Comparison of ENCODE assay signal across 8 cellular contexts in the genomic region with DNA sequence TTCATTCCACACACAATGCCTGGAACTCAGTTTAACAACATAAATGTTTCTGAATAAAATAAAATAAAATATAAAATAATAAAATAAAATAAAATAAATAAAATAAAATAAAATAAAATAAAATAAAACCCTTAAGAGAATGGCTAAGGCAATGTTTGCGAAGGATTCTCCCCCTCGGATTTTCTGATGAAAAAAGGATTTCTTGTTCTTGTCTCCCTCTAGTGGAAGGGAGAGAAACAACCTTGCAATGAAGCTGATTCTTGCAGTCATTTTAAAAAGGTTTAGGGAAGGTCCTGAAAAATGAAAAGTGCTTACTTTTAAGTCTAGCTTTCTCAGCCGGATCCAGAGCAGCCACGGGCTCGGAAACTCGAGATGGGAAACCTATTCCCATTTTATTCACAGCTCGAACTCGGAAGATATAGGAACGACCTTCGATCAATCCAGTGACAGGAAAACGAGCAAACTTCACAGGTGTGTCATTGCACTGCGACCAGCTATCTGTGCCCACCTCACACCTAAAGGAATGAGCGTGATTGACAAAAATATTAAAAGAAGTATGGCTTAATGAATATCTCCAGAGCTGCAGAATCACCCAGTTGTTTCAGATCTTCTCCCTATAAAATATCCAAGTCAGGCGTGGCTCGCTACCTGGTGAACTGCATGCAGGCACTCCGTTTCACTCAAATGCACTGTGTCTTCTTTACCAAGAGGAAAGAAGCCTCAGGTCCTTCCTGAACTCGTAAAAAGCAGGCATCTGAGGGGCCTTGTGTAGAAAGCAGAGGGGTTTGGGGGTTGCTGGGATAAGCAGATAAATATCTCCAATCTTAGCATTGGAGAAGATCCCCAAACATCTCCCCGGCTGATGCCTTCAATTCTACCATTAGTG.
DNase-seq lines count a peak whose midpoint lies in the region; ATAC-seq, FAIRE-seq and TF ChIP-seq lines count a peak whose summit lies in the region.

No MANE protein-coding gene starts in this region.

- ATAC-seq in pancreas (peak; percentile 41 to 65 (median 54)), GM21528 (IDR thresholded peaks at IDR 0.05; ENCODE audit: low FRiP score, unreplicated experiment) (no peak), HG02759 (IDR thresholded peaks at IDR 0.05; ENCODE audit: unreplicated experiment) (no peak)

- H3K4me1 ChIP-seq in esophagus squamous epithelium, result peaks cover 0 to 10% (median 0%) of the 10 kb centered on the region in 3 donors
- H3K4me1 ChIP-seq in pancreas, result peaks cover 0 to 12% (median 7%) of the 10 kb centered on the region in 3 donors

- no peak overlapping the region for H3K27ac ChIP-seq in esophagus squamous epithelium
- no peak overlapping the region for H3K27ac ChIP-seq in pancreas

- H3K36me3 ChIP-seq in esophagus squamous epithelium (no peaks in the 10 kb centered on the region), pancreas (no peaks in the 10 kb centered on the region)

- no peaks in the 10 kb centered on the region for H3K27me3 ChIP-seq in esophagus squamous epithelium
- no peaks in the 10 kb centered on the region for H3K27me3 ChIP-seq in pancreas

- FAIRE-seq in pancreas (lab: Jason Lieb, UNC), result peak; percentile 96

- WGBS in esophagus squamous epithelium, 2 donors, result 48 to 54% methylated on average over 14 to 18 of the region's 18 CpGs
- WGBS in pancreas, 2 donors, result 53 to 58% methylated on average over 18 of the region's 18 CpGs

- no peaks in the 10 kb centered on the region for H3K9me3 ChIP-seq in esophagus squamous epithelium
- no peaks in the 10 kb centered on the region for H3K9me3 ChIP-seq in pancreas

- TF ChIP-seq CTCF in esophagus squamous epithelium (IDR thresholded peaks at IDR 0.05), result peak; percentile 43 to 73 (median 63)
- peak; percentile 43 to 74 (median 64) for TF ChIP-seq CTCF in pancreas (IDR thresholded peaks at IDR 0.05)

- no peak for TF ChIP-seq POLR2A in esophagus squamous epithelium (IDR thresholded peaks at IDR 0.05)

- H3K4me3 ChIP-seq in esophagus squamous epithelium (no peak overlapping the region), pancreas (no peak overlapping the region)

- intact Hi-C loops in esophagus squamous epithelium (cut with DNase I) (loop anchor here (10.0 kb wide), 2 partner anchors 93 to 217 kb away; a partner anchor contains a TSS), pancreas (cut with DNase I) (loop anchor here in 1 of 3 donors (10.0 kb wide), 1 partner anchor 217 kb away; no protein-coding TSS in a partner anchor)

- DNase-seq in D341Med (ENCODE audit: low spot score), result peak; percentile 62
- DNase-seq in HT-29 (ENCODE audit: low spot score), result peak; percentile 56
- DNase-seq in RKO (ENCODE audit: low spot score), result peak; percentile 42
- no peak for DNase-seq in esophagus squamous epithelium (lab: John Stamatoyannopoulos, UW)
- no peak for DNase-seq in pancreas
- DNase-seq in HK-2 (ENCODE audit: unreplicated experiment), result no peak

Comparison
In these comparisons a context has a peak if more than half of its experiments do, and no peak if none do; other contexts are left out.
1. DNase-seq: peak in D341Med (single experiment), HT-29 (single experiment) and RKO (single experiment); none in esophagus squamous epithelium (single experiment), pancreas (0 of 6) and HK-2 (single experiment).
2. ATAC-seq: peak in pancreas (4 of 4); none in GM21528 (single experiment) and HG02759 (single experiment).